8 cellular contexts compared by ENCODE assay signal in the genomic region with DNA sequence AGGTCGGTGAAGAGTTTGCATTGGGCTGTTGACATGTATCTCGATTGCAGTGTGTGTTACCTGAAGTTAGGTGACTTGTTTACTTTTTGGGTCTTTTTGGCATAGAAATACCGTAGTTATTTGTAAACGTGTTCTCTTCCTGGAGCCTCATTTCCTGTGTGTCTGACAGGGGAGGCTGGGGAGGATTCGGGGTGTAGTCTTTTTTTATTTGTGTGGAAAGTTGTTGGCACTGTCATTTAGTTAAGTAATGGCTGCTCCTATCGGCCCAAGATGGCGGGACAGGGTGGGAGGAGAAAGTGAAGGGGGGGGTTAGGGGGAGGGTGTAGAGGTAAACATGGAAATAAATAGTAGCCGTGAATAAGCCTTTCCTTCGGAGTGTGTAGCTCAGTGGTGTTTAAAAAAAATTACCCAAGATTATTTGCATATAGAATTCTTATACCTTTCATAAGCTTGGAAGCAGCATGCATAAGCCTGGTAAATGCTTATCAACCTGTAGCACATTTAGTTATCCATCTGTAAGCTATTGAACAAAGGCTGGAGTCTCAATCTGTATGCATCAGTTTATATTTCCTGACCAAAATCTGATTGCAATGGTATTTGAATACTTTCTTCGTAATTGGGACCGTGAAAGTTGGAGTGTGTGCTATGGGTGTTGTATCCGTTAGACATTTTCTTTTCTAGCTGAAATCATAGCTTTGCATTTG. TPM values are rescaled to one million over a fixed set of nuclear protein-coding genes. Genes with fewer than 3 reads are reported as not detected.
DNase-seq lines count a peak whose midpoint lies in the region; ATAC-seq and TF ChIP-seq lines count a peak whose summit lies in the region.

No MANE protein-coding gene starts in this region.

- no peaks in the 10 kb centered on the region for H3K4me1 Mint-ChIP-seq in dendritic cell treated with granulocyte-macrophage colony-stimulating factor and Interleukin-4, amounts not matched to agents 40 ng/mL and 50 ng/mL, for 4 days (ENCODE audit: low read depth)

- H3K9me3 Mint-ChIP-seq in dendritic cell treated with granulocyte-macrophage colony-stimulating factor and Interleukin-4, amounts not matched to agents 40 ng/mL and 50 ng/mL, for 4 days: no peaks in the 10 kb centered on the region

- peak overlapping the region; percentile 89 for H3K27ac Mint-ChIP-seq in dendritic cell treated with granulocyte-macrophage colony-stimulating factor and Interleukin-4, amounts not matched to agents 40 ng/mL and 50 ng/mL, for 4 days

- WGBS in lung, 2 donors: 0 to 2% methylated on average over 12 of the region's 12 CpGs

- peak overlapping the region; percentile 43 for H2AFZ ChIP-seq in Karpas-422 (ENCODE audit: low read length)

- TF ChIP-seq CTCF in WI38 (IDR thresholded peaks at IDR 0.05; ENCODE audit: low read depth, low read length) (no peak), lung (IDR thresholded peaks at IDR 0.05; ENCODE audit: control extremely low read depth, extremely low read depth) (no peak)

- H3K4me2 ChIP-seq in Karpas-422 (ENCODE audit: low read depth, low read length, poor library complexity, severe bottlenecking): peak overlapping the region; percentile 85

- no peaks in the 10 kb centered on the region for H3K27me3 ChIP-seq in Karpas-422 (ENCODE audit: low read length)
- H3K27me3 ChIP-seq in lung (ENCODE audit: control insufficient read depth, insufficient read depth): no peaks in the 10 kb centered on the region

- intact Hi-C loops in dendritic cell treated with granulocyte-macrophage colony-stimulating factor and Interleukin-4, amounts not matched to agents 40 ng/mL and 50 ng/mL, for 4 days (cut with micrococcal nuclease): loop anchor here (5.0 to 10.0 kb wide), 2 partner anchors 43 to 330 kb away; a partner anchor contains a TSS
- intact Hi-C loops in posterior vena cava (cut with DNase I): loop anchor here in 1 of 2 donors (10.0 kb wide), 1 partner anchor 190 kb away; no protein-coding TSS in a partner anchor

- H3K9me2 ChIP-seq in Karpas-422 (replicated peaks; ENCODE audit: insufficient read depth, low read length): no peaks in the 10 kb centered on the region

- ATAC-seq in lung (ENCODE audit: insufficient read depth, low FRiP score): no peak
- ATAC-seq in stimulated activated naive CD8-positive, alpha-beta T cell treated with anti-CD3 and anti-CD28 coated beads, Interleukin-15, Interleukin-2, amounts not matched to agents 100 U/mL and 50 U/mL, for 24 hours: peak; percentile 54
- no peak for ATAC-seq in GM18870 (IDR thresholded peaks at IDR 0.05; ENCODE audit: unreplicated experiment)

- H3K4me3 ChIP-seq in Karpas-422 (ENCODE audit: low read length): peak overlapping the region; percentile 75
- peak overlapping the region; percentile 93 for H3K4me3 ChIP-seq in WI38 (ENCODE audit: low read depth, low read length)
- peak overlapping the region; percentile 79 for H3K4me3 ChIP-seq in lung

- H3K27ac ChIP-seq in Karpas-422 (ENCODE audit: low read length) (peak overlapping the region; percentile 69), lung (ENCODE audit: low read depth in 1 of 2, low read length in 1 of 2) (peak overlapping the region; percentile 99)

- H4K20me1 ChIP-seq in Karpas-422 (ENCODE audit: insufficient read depth, low read depth, low read length): peaks cover 7% of the 10 kb centered on the region; the same call in 1 of the 2 replicates

- H3K4me1 ChIP-seq in Karpas-422 (ENCODE audit: low read length) (peaks cover 29% of the 10 kb centered on the region), lung (ENCODE audit: control insufficient read depth in 2 of 2, insufficient read depth in 2 of 2, low read length in 2 of 2) (peaks cover 0 to 3% of the 10 kb centered on the region in 2 donors)

- H3K36me3 ChIP-seq in Karpas-422 (ENCODE audit: insufficient read depth, low read length): peaks cover 17% of the 10 kb centered on the region
- H3K36me3 ChIP-seq in lung (ENCODE audit: control insufficient read depth in 2 of 2, insufficient read depth in 2 of 2, low read length in 2 of 2): no peaks in the 10 kb centered on the region

- H3K9me3 ChIP-seq in Karpas-422 (ENCODE audit: low read length): no peaks in the 10 kb centered on the region
- H3K9me3 ChIP-seq in lung (ENCODE audit: control insufficient read depth in 2 of 2, insufficient read depth in 1 of 2, low read length in 1 of 2): no peaks in the 10 kb centered on the region

- H3K79me2 ChIP-seq in Karpas-422 (ENCODE audit: low read length): peaks cover 79% of the 10 kb centered on the region

- H3K36me3 Mint-ChIP-seq in dendritic cell treated with granulocyte-macrophage colony-stimulating factor and Interleukin-4, amounts not matched to agents 40 ng/mL and 50 ng/mL, for 4 days (ENCODE audit: low read depth): no peaks in the 10 kb centered on the region

- H3K9ac ChIP-seq in Karpas-422 (ENCODE audit: low read length): peak overlapping the region; percentile 85

- DNase-seq in ELF-1 (ENCODE audit: low read depth, low spot score) (peak; percentile 55), Karpas-422 (peak; percentile 73), lung (ENCODE audit: low spot score) (peak; percentile 37), posterior vena cava (ENCODE audit: low spot score) (no peak)
- peak; percentile 41 for DNase-seq in stimulated activated naive CD8-positive, alpha-beta T cell treated with anti-CD3 and anti-CD28 coated beads, Interleukin-15, Interleukin-2, amounts not matched to agents 100 U/mL and 50 U/mL, for 24 hours

- no peaks in the 10 kb centered on the region for H3K27me3 Mint-ChIP-seq in dendritic cell treated with granulocyte-macrophage colony-stimulating factor and Interleukin-4, amounts not matched to agents 40 ng/mL and 50 ng/mL, for 4 days

- H3K4me3 Mint-ChIP-seq in dendritic cell treated with granulocyte-macrophage colony-stimulating factor and Interleukin-4, amounts not matched to agents 40 ng/mL and 50 ng/mL, for 4 days: peak overlapping the region; percentile 79

RNA-seq across cellular contexts. Expression of a gene that starts 1.6 kb away (rescaled TPM):
- 28.3 and 48.2 TPM in 2 replicates for total RNA-seq in Karpas-422 (2014; rRNA removed; shearing (Covaris generic); ENCODE audit: low replicate concordance)
- total RNA-seq in lung (100 to 1,000 TPM in 1 of 2 donors, 10 to 100 TPM in 1; 35.5 to 141 TPM), posterior vena cava (10 to 100 TPM; 24.2 to 27.3 TPM)
- 10 to 100 TPM in 1 of 2 donors, 1 to 10 TPM in 1; 7.6 to 11.4 TPM for polyA plus RNA-seq in lung

RNA-seq across cellular contexts. Expression of a gene that starts 30.8 kb away (rescaled TPM):
- total RNA-seq in Karpas-422 (2014; rRNA removed; shearing (Covaris generic); ENCODE audit: low replicate concordance): not detected in 2 replicates
- not detected for total RNA-seq in lung
- polyA plus RNA-seq in lung: not detected
- total RNA-seq in posterior vena cava: not detected
